Comparison of ENCODE assay signal across 27 cellular contexts in genomic region chr10:4050061-4050460, GRCh38.
"Had no signal": no experiment of that assay in that cellular context is flagged by ENCODE, and none has a peak within 500 bp of the region (broad histone marks: within the 10 kb centered on the region; RNA-seq: fewer than 3 reads in every experiment).

No MANE protein-coding gene starts in this region.

- H3K4me3 ChIP-seq: ovary, prostate gland, smooth muscle cell, upper lobe of right lung had no signal

- ATAC-seq: foreskin keratinocyte; left ventricle myocardium superior; naive thymus-derived CD4-positive, alpha-beta T cell; stimulated activated naive B cell treated with anti-CD40 and anti-IgM and Interleukin-4, amounts not matched to agents 10 μg/mL and 1 μg/mL and 100 μg/mL, for 72 hours; upper lobe of right lung had no signal

- H3K36me3 ChIP-seq: brain microvascular endothelial cell, ovary, prostate gland, stomach, suprapubic skin, upper lobe of right lung had no signal

- H3K9me3 ChIP-seq: ovary, prostate gland, stomach, suprapubic skin, upper lobe of right lung had no signal

- H3K27me3 ChIP-seq: brain microvascular endothelial cell, foreskin keratinocyte, ovary, stomach, suprapubic skin, upper lobe of right lung had no signal

- DNase-seq: activated CD4-positive, alpha-beta memory T cell treated with anti-CD3 and anti-CD28 coated beads for 36 hours; activated CD4-positive, alpha-beta T cell treated with anti-CD3 and anti-CD28 coated beads for 4 hours; activated CD8-positive, alpha-beta memory T cell treated with anti-CD3 and anti-CD28 coated beads, Interleukin-2, amount 50 U/mL, for 48 hours; activated gamma-delta T cell; activated naive CD4-positive, alpha-beta T cell treated with anti-CD3 and anti-CD28 coated beads, Interleukin-2, amount 10 ng/mL, durations not matched to agents 7 days and 5 days; activated naive CD8-positive, alpha-beta T cell treated with anti-CD3 and anti-CD28 coated beads, Interleukin-2, amount 10 ng/mL, durations not matched to agents 7 days and 5 days; activated T-cell treated with anti-CD3 and anti-CD28 coated beads, Interleukin-2, amount 50 U/mL, for 24 hours; brain microvascular endothelial cell; cortex of kidney; foreskin keratinocyte; kidney glomerular epithelial cell; left ventricle myocardium superior; mammary epithelial cell; midbrain; naive thymus-derived CD4-positive, alpha-beta T cell; ovary; retina; stimulated activated CD4-positive, alpha-beta T cell treated with anti-CD3 and anti-CD28 coated beads, Interleukin-2, amount 100 ng/mL, for 24 hours; stimulated activated naive B cell treated with anti-CD40 and anti-IgM and Interleukin-4, amounts not matched to agents 10 μg/mL and 1 μg/mL and 100 μg/mL, for 72 hours; stomach; SW 1271; T-helper 9 cell; upper lobe of right lung had no signal

- H3K27ac ChIP-seq: brain microvascular endothelial cell, prostate gland, VCaP had no signal

- H3K4me1 ChIP-seq: foreskin keratinocyte had no signal
